ENCODE assay signal across 21 cellular contexts in the genomic region with DNA sequence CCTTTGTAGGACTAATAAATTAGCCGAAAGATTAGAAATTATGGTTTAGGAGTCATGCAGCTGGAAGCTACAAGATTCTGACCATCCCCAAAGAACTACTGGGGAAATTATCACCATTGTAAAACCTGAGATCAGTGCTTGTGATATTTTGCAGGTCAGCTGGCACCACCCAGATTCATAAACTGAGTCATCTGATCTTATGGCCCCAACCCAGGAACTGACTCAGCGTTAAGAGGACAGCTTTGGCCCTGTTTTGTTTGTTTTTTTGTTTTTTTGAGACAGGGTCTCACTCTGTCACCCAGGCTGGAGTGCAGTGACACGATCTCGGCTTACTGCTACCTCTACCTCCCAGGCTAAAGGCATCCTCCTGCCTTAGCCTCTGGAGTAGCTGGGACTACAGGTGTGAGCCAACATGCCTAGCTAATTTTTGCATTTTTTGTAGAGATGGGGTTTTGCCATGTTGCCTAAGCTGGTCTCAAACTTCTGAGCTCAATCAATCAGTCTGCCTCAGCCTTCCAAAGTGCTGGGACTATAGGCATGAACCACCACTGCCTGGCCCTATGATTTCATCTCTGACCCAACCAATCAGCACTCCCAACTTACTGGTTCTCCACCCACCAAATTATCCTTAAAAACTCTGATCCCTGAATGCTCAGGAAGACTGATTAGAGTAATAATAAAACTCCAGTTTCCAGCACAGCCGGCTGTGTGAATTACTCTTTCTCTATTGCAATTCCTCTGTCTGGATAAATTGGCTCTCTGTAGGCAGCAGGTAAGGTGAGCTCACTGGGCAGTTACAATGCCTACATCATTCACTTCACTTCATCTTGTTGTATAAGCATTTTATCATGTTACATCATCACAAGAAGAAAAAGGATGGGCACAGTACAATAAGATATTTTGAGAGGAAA.
DNase-seq lines count a peak whose midpoint lies in the region; ATAC-seq, FAIRE-seq and TF ChIP-seq lines count a peak whose summit lies in the region.
"Had no signal": no experiment of that assay in that cellular context is flagged by ENCODE, and none has a peak within 500 bp of the region (broad histone marks: within the 10 kb centered on the region; RNA-seq: fewer than 3 reads in every experiment).

No MANE protein-coding gene starts in this region.

- H3F3A ChIP-seq in SK-N-SH (replicated peaks; ENCODE audit: insufficient read depth) = no peaks in the 10 kb centered on the region

- H2AFZ ChIP-seq in SK-N-SH (ENCODE audit: low read depth) = peak overlapping the region; percentile 19; the same call in 1 of the 2 replicates

- H3K27me3 ChIP-seq in SK-N-SH (ENCODE audit: insufficient read depth) (no peaks in the 10 kb centered on the region), SJSA1 (replicated peaks) (no peaks in the 10 kb centered on the region)
- H3K27me3 ChIP-seq: Peyer's patch, upper lobe of left lung had no signal

- no peaks in the 10 kb centered on the region for H3K79me2 ChIP-seq in SK-N-SH (ENCODE audit: insufficient read depth)

- no peak for TF ChIP-seq CTCF in SK-N-SH (IDR thresholded peaks at IDR 0.05)

- DNase-seq in SK-N-SH = no peak
- DNase-seq in SJSA1 (ENCODE audit: low read depth in 1 of 2, low spot score in 2 of 2) = peak in 1 of 2 experiments; percentile 46
- DNase-seq in fibroblast of gingiva (ENCODE audit: low read depth) = peak; percentile 29
- peak; percentile 37 for DNase-seq in urothelium cell line (ENCODE audit: low spot score)
- DNase-seq in activated CD4-positive, alpha-beta T cell treated with anti-CD3 and anti-CD28 coated beads, Interleukin-2, amount 10 ng/mL, durations not matched to agents 24 days and 14 days = no peak
- DNase-seq in globus pallidus (ENCODE audit: low spot score) = no peak
- DNase-seq: 8988T; activated CD4-positive, alpha-beta T cell treated with anti-CD3 and anti-CD28 coated beads for 4 hours; activated naive CD8-positive, alpha-beta T cell treated with anti-CD3 and anti-CD28 coated beads, Interleukin-2, amount 10 ng/mL, durations not matched to agents 7 days and 5 days; activated T-cell treated with anti-CD3 and anti-CD28 coated beads, Interleukin-2, amount 50 U/mL, for 1 hour; left ventricle myocardium superior; NCI-H1436; NCI-H524; Peyer's patch; upper lobe of left lung had no signal

- no peaks in the 10 kb centered on the region for H3K9me2 ChIP-seq in SK-N-SH

- no peak overlapping the region for H3K27ac Mint-ChIP-seq in activated CD4-positive, alpha-beta T cell treated with anti-CD3 and anti-CD28 coated beads, Interleukin-2, amount 10 ng/mL, durations not matched to agents 24 days and 14 days
- H3K27ac Mint-ChIP-seq: activated naive CD8-positive, alpha-beta T cell treated with anti-CD3 and anti-CD28 coated beads, Interleukin-2, amount 10 ng/mL, durations not matched to agents 7 days and 5 days; stimulated activated effector memory CD8-positive, alpha-beta T cell treated with anti-CD3 and anti-CD28 coated beads, Interleukin-12 subunit alpha, Interleukin-12 subunit beta, amount 100 ng/mL, for 72 hours; T-helper 1 cell treated with Interleukin-12 subunit alpha and Interleukin-12 subunit beta and Interleukin-4 antibody, amounts not matched to agents 30 μg/mL and 1 μg/mL, for 36 hours had no signal

- no peak for TF ChIP-seq EP300 in SK-N-SH (IDR thresholded peaks at IDR 0.05; ENCODE audit: borderline replicate concordance in 1 of 2, low read depth in 1 of 2, low read length in 1 of 2)

- H3K4me1 Mint-ChIP-seq in activated CD4-positive, alpha-beta T cell treated with anti-CD3 and anti-CD28 coated beads, Interleukin-2, amount 10 ng/mL, durations not matched to agents 24 days and 14 days = peaks cover 3% of the 10 kb centered on the region

- H3K4me2 ChIP-seq in SK-N-SH = no peak overlapping the region; the same call in 1 of the 2 replicates

- H3K9ac ChIP-seq in SK-N-SH = no peak overlapping the region

- intact Hi-C loops in activated CD4-positive, alpha-beta T cell treated with anti-CD3 and anti-CD28 coated beads, Interleukin-2, amount 10 ng/mL, durations not matched to agents 24 days and 14 days (cut with micrococcal nuclease) = no loop called here

- H3K27me3 Mint-ChIP-seq in activated CD4-positive, alpha-beta T cell treated with anti-CD3 and anti-CD28 coated beads, Interleukin-2, amount 10 ng/mL, durations not matched to agents 24 days and 14 days = peaks cover 34% of the 10 kb centered on the region

- WGBS in SK-N-SH (ENCODE audit: low lambda C conversion rate) = 72% methylated on average over 5 of the region's 5 CpGs

- no peaks in the 10 kb centered on the region for H3K36me3 Mint-ChIP-seq in activated CD4-positive, alpha-beta T cell treated with anti-CD3 and anti-CD28 coated beads, Interleukin-2, amount 10 ng/mL, durations not matched to agents 24 days and 14 days (ENCODE audit: low read depth)
- H3K36me3 Mint-ChIP-seq: activated naive CD8-positive, alpha-beta T cell treated with anti-CD3 and anti-CD28 coated beads, Interleukin-2, amount 10 ng/mL, durations not matched to agents 7 days and 5 days had no signal

- no peak overlapping the region for H3K4me3 Mint-ChIP-seq in activated CD4-positive, alpha-beta T cell treated with anti-CD3 and anti-CD28 coated beads, Interleukin-2, amount 10 ng/mL, durations not matched to agents 24 days and 14 days
- H3K4me3 Mint-ChIP-seq: activated naive CD8-positive, alpha-beta T cell treated with anti-CD3 and anti-CD28 coated beads, Interleukin-2, amount 10 ng/mL, durations not matched to agents 7 days and 5 days; stimulated activated effector memory CD8-positive, alpha-beta T cell treated with anti-CD3 and anti-CD28 coated beads, Interleukin-12 subunit alpha, Interleukin-12 subunit beta, amount 100 ng/mL, for 72 hours; T-helper 1 cell treated with Interleukin-12 subunit alpha and Interleukin-12 subunit beta and Interleukin-4 antibody, amounts not matched to agents 30 μg/mL and 1 μg/mL, for 36 hours had no signal

- no peak overlapping the region for H3K4me3 ChIP-seq in SK-N-SH (ENCODE audit: low read depth in 2 of 2, low read length in 1 of 2)
- H3K4me3 ChIP-seq in SJSA1 = no peak overlapping the region
- H3K4me3 ChIP-seq: coronary artery, Peyer's patch, upper lobe of left lung had no signal

- peaks cover 11 to 17% of the 10 kb centered on the region in 2 experiments; a peak in 2 of 4 replicates for H3K4me1 ChIP-seq in SK-N-SH (ENCODE audit: control insufficient read depth in 1 of 2, insufficient read depth in 2 of 2, low read depth in 1 of 2, low read length in 1 of 2)
- H3K4me1 ChIP-seq in SJSA1 (replicated peaks) = peaks cover 33% of the 10 kb centered on the region
- H3K4me1 ChIP-seq: Peyer's patch had no signal

- POLR2A ChIA-PET in SK-N-SH (lab: Yijun Ruan, JAX) = no interaction called here

- H3K9me3 Mint-ChIP-seq in activated CD4-positive, alpha-beta T cell treated with anti-CD3 and anti-CD28 coated beads, Interleukin-2, amount 10 ng/mL, durations not matched to agents 24 days and 14 days = peaks cover 14% of the 10 kb centered on the region
- H3K9me3 Mint-ChIP-seq: stimulated activated effector memory CD8-positive, alpha-beta T cell treated with anti-CD3 and anti-CD28 coated beads, Interleukin-12 subunit alpha, Interleukin-12 subunit beta, amount 100 ng/mL, for 72 hours had no signal

- no peaks in the 10 kb centered on the region for H4K20me1 ChIP-seq in SK-N-SH (ENCODE audit: insufficient read depth)

- H3K36me3 ChIP-seq in SK-N-SH (replicated peaks in 1 of 2; ENCODE audit: control insufficient read depth in 1 of 2, insufficient read depth in 2 of 2, low read length in 1 of 2) (no peaks in the 10 kb centered on the region), SJSA1 (no peaks in the 10 kb centered on the region)
- H3K36me3 ChIP-seq: Peyer's patch, upper lobe of left lung had no signal

- no peak for FAIRE-seq in urothelium cell line (lab: Jason Lieb, UNC)

- H3K27ac ChIP-seq in SK-N-SH (ENCODE audit: low read depth in 2 of 2, low read length in 1 of 2) (no peak overlapping the region), SJSA1 (peak overlapping the region; percentile 45)
- H3K27ac ChIP-seq: coronary artery, Peyer's patch, upper lobe of left lung had no signal

- ATAC-seq in SK-N-SH treated with all-trans-retinoic acid at 6 μM for 48 hours = no peak
- no peak for ATAC-seq in GM18907 (IDR thresholded peaks at IDR 0.05; ENCODE audit: unreplicated experiment)
- ATAC-seq: esophagus mucosa; left ventricle myocardium superior; stimulated activated effector memory CD8-positive, alpha-beta T cell treated with anti-CD3 and anti-CD28 coated beads, Interleukin-12 subunit alpha, Interleukin-12 subunit beta, amount 100 ng/mL, for 72 hours had no signal

- H3K9me3 ChIP-seq in SK-N-SH (no peaks in the 10 kb centered on the region), SJSA1 (replicated peaks) (no peaks in the 10 kb centered on the region)

- CTCF ChIA-PET in SK-N-SH (lab: Yijun Ruan, JAX) = interaction anchor here (1.0 to 2.0 kb wide), 5 partner anchors 12 to 225 kb away, joined by 3 to 6 read pairs (median 4); no protein-coding TSS in a partner anchor

- TF ChIP-seq RAD21 in SK-N-SH (IDR thresholded peaks at IDR 0.05; ENCODE audit: low read length) = no peak

TF ChIP-seq in SK-N-SH, 30 proteins besides CTCF, POLR2A, EP300 and RAD21:
- peak; percentile 29; the same call in 1 of the 2 replicates for TF ChIP-seq NFIC (IDR thresholded peaks at IDR 0.05; ENCODE audit: borderline replicate concordance)
- peak; percentile 49; the same call in 1 of the 2 replicates for TF ChIP-seq FOSL2 (IDR thresholded peaks at IDR 0.05; ENCODE audit: borderline replicate concordance, low read depth)
- no peak for TF ChIP-seq CHD2 (IDR thresholded peaks at IDR 0.05; ENCODE audit: low read length, partially characterized antibody)

TF ChIP-seq in SK-N-SH treated with all-trans-retinoic acid at 6 μM for 48 hours, 23 proteins besides CTCF, POLR2A, EP300 and RAD21 (continues in another document):
- TF ChIP-seq CSDC2 (CRISPR knock-in tag; IDR thresholded peaks at IDR 0.05) (no peak), ZC3H10 (CRISPR knock-in tag; IDR thresholded peaks at IDR 0.05) (no peak), ZFP30 (CRISPR knock-in tag; IDR thresholded peaks at IDR 0.05) (no peak), GLIS3 (CRISPR knock-in tag; IDR thresholded peaks at IDR 0.05) (no peak), ZNF70 (CRISPR knock-in tag; IDR thresholded peaks at IDR 0.05) (no peak), PPARA (CRISPR knock-in tag; IDR thresholded peaks at IDR 0.05; ENCODE audit: borderline replicate concordance) (no peak)

Comparison
In these comparisons a context has a peak if more than half of its experiments do, and no peak if none do; other contexts are left out.
1. DNase-seq: peak in fibroblast of gingiva (single experiment) and urothelium cell line (single experiment); none in SK-N-SH (single experiment), activated CD4-positive, alpha-beta T cell treated with anti-CD3 and anti-CD28 coated beads, Interleukin-2, amount 10 ng/mL, durations not matched to agents 24 days and 14 days (single experiment) and globus pallidus (single experiment).